1 cellular context compared by ENCODE assay signal in the genomic region with DNA sequence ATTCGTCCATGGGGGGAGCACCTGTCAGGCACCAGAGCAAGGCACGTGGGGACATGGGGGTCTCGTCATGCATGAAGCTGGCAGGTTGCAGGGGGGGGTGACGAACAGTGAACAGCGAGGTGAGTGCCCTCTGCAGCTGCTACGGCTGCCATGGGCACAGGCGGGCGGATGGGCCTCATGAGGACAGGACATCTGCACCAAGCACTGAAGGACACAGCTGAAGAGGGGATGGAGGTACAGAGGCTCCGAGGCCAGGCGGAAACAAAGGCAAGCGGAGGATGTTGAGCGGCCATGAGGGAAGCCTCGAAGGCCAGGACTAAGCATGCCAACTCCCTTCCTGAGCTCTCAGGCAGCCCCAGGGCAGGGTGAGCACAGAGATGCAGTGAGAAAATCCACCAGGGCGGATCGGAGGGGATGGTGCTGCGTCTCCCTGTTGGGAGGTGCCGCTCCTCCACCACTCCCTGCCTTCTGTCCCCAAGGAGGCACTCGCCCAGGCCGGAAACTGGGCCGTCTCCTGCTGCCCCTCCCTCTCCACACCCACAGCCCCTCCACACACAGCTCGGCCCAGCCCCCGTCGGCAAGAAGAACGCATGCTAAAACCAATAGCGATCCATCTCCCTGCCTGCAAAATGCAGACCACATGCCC.
TF ChIP-seq lines count a peak whose summit lies in the region.

No MANE protein-coding gene starts in this region.

TF ChIP-seq in IMR-90, 13 proteins besides CTCF, POLR2A, EP300 and RAD21 (continued from another document):
- no peak for TF ChIP-seq NFE2L2 (IDR thresholded peaks at IDR 0.05; ENCODE audit: low read depth, low read length)
- TF ChIP-seq CEBPB (IDR thresholded peaks at IDR 0.05; ENCODE audit: low read depth, low read length): no peak
TF ChIP-seq in IMR-90: peak in this region for 0.
